ENCODE assay signal across 12 cellular contexts in genomic region chr11:34275486-34275885, GRCh38.
A peak's percentile ranks its signal among the peaks of the same experiment; 100 is the strongest.
DNase-seq lines count a peak whose midpoint lies in the region; TF ChIP-seq lines count a peak whose summit lies in the region.
"Had no signal": no experiment of that assay in that cellular context is flagged by ENCODE, and none has a peak within 500 bp of the region (broad histone marks: within the 10 kb centered on the region; RNA-seq: fewer than 3 reads in every experiment).

No MANE protein-coding gene starts in this region.

- H3K4ac ChIP-seq in mesenchymal stem cell (ENCODE audit: low read depth in 1 of 2, low read length in 2 of 2), result no peak overlapping the region

- no peak overlapping the region for H2BK120ac ChIP-seq in mesenchymal stem cell (ENCODE audit: low read depth, low read length)

- whole genome bisulfite sequencing in mesenchymal stem cell, result 100% methylated on average over 1 of the region's 4 CpGs

- H2BK12ac ChIP-seq in mesenchymal stem cell (ENCODE audit: low read length in 2 of 2), result no peak overlapping the region

- TF ChIP-seq POLR2A in breast epithelium (IDR thresholded peaks at IDR 0.05), result no peak

- peak overlapping the region; percentile 62 for H3K9ac ChIP-seq in mesenchymal stem cell (ENCODE audit: low read length)

- H3K79me1 ChIP-seq in mesenchymal stem cell (replicated peaks; ENCODE audit: low read length, poor library complexity, severe bottlenecking), result peaks cover 28% of the 10 kb centered on the region

- no peak overlapping the region for H2BK5ac ChIP-seq in mesenchymal stem cell (ENCODE audit: low read depth, low read length, poor library complexity, severe bottlenecking)

- no peak overlapping the region for H2AK5ac ChIP-seq in mesenchymal stem cell (ENCODE audit: low read length, severe bottlenecking)

- no peak overlapping the region for H2BK15ac ChIP-seq in mesenchymal stem cell (ENCODE audit: low read depth, poor library complexity, severe bottlenecking)

- no peaks in the 10 kb centered on the region for H3K27me3 Mint-ChIP-seq in activated T-helper 2 cell treated with anti-CD3 and anti-CD28 coated beads, Interferon-gamma antibody, Interleukin-2, Interleukin-4, amounts not matched to agents 10 μg/mL and 5 μg/mL and 100 μg/mL, durations not matched to agents 14 hours and 24 hours and 36 hours (ENCODE audit: low read depth)
- H3K27me3 Mint-ChIP-seq: activated CD4-positive, alpha-beta memory T cell treated with anti-CD3 and anti-CD28 coated beads, Interleukin-2, amount 10 ng/mL, durations not matched to agents 7 days and 5 days; naive thymus-derived CD8-positive, alpha-beta T cell had no signal

- intact Hi-C loops in breast epithelium (cut with DNase I; ENCODE audit: low total_unique reads) (no loop called here), tibial artery (cut with DNase I; ENCODE audit: low total_unique reads) (no loop called here)
- intact Hi-C loops in activated T-helper 2 cell treated with anti-CD3 and anti-CD28 coated beads, Interferon-gamma antibody, Interleukin-2, Interleukin-4, amounts not matched to agents 10 μg/mL and 5 μg/mL and 100 μg/mL, durations not matched to agents 14 hours and 24 hours and 36 hours (cut with micrococcal nuclease), result loop anchor here (5.0 kb wide), 1 partner anchor 62 kb away; no protein-coding TSS in a partner anchor

- no peak for TF ChIP-seq CTCF in breast epithelium (IDR thresholded peaks at IDR 0.05)
- TF ChIP-seq CTCF in tibial artery (IDR thresholded peaks at IDR 0.05), result no peak

- H2AFZ ChIP-seq in mesenchymal stem cell (ENCODE audit: low read depth, low read length), result no peak overlapping the region

- peaks cover 10% of the 10 kb centered on the region for H3K4me1 Mint-ChIP-seq in activated T-helper 2 cell treated with anti-CD3 and anti-CD28 coated beads, Interferon-gamma antibody, Interleukin-2, Interleukin-4, amounts not matched to agents 10 μg/mL and 5 μg/mL and 100 μg/mL, durations not matched to agents 14 hours and 24 hours and 36 hours (ENCODE audit: low read depth)
- H3K4me1 Mint-ChIP-seq: activated CD4-positive, alpha-beta memory T cell treated with anti-CD3 and anti-CD28 coated beads, Interleukin-2, amount 10 ng/mL, durations not matched to agents 7 days and 5 days; CD8-positive, alpha-beta memory T cell had no signal

- no peaks in the 10 kb centered on the region for H3K36me3 Mint-ChIP-seq in activated T-helper 2 cell treated with anti-CD3 and anti-CD28 coated beads, Interferon-gamma antibody, Interleukin-2, Interleukin-4, amounts not matched to agents 10 μg/mL and 5 μg/mL and 100 μg/mL, durations not matched to agents 14 hours and 24 hours and 36 hours (ENCODE audit: low read depth)
- H3K36me3 Mint-ChIP-seq: CD8-positive, alpha-beta memory T cell; naive thymus-derived CD8-positive, alpha-beta T cell had no signal

- no peaks in the 10 kb centered on the region for H3K9me3 Mint-ChIP-seq in activated T-helper 2 cell treated with anti-CD3 and anti-CD28 coated beads, Interferon-gamma antibody, Interleukin-2, Interleukin-4, amounts not matched to agents 10 μg/mL and 5 μg/mL and 100 μg/mL, durations not matched to agents 14 hours and 24 hours and 36 hours
- H3K9me3 Mint-ChIP-seq: activated CD4-positive, alpha-beta memory T cell treated with anti-CD3 and anti-CD28 coated beads, Interleukin-2, amount 10 ng/mL, durations not matched to agents 7 days and 5 days; CD8-positive, alpha-beta memory T cell; naive thymus-derived CD8-positive, alpha-beta T cell had no signal

- H4K91ac ChIP-seq in mesenchymal stem cell (ENCODE audit: low read length), result no peak overlapping the region

- DNase-seq in HPDE6-E6E7 (ENCODE audit: extremely low spot score) (peak; percentile 14), breast epithelium (ENCODE audit: low spot score in 2 of 2) (no peak), mesenchymal stem cell (no peak), tibial artery (no peak), HAP-1 (ENCODE audit: low spot score in 2 of 2) (no peak)
- no peak for DNase-seq in activated T-helper 2 cell treated with anti-CD3 and anti-CD28 coated beads, Interferon-gamma antibody, Interleukin-2, Interleukin-4, amounts not matched to agents 10 μg/mL and 5 μg/mL and 100 μg/mL, durations not matched to agents 14 hours and 24 hours and 36 hours (ENCODE audit: low spot score)
- DNase-seq in activated CD4-positive, alpha-beta T cell treated with anti-CD3 and anti-CD28 coated beads, Interleukin-2, amount 50 U/mL, for 1 hour, result no peak
- DNase-seq: activated CD4-positive, alpha-beta memory T cell treated with anti-CD3 and anti-CD28 coated beads, Interleukin-2, amount 10 ng/mL, durations not matched to agents 7 days and 5 days; CD8-positive, alpha-beta memory T cell; naive thymus-derived CD8-positive, alpha-beta T cell; NCI-H1048; NCI-H2227 treated with DMSO at 0.1 percent for 48 hours had no signal

- H3K4me3 Mint-ChIP-seq in activated T-helper 2 cell treated with anti-CD3 and anti-CD28 coated beads, Interferon-gamma antibody, Interleukin-2, Interleukin-4, amounts not matched to agents 10 μg/mL and 5 μg/mL and 100 μg/mL, durations not matched to agents 14 hours and 24 hours and 36 hours (ENCODE audit: low read depth), result no peak overlapping the region
- H3K4me3 Mint-ChIP-seq: activated CD4-positive, alpha-beta memory T cell treated with anti-CD3 and anti-CD28 coated beads, Interleukin-2, amount 10 ng/mL, durations not matched to agents 7 days and 5 days; CD8-positive, alpha-beta memory T cell; naive thymus-derived CD8-positive, alpha-beta T cell had no signal

- H3K9me3 ChIP-seq in breast epithelium (no peaks in the 10 kb centered on the region), mesenchymal stem cell (ENCODE audit: control insufficient read depth, low read length) (no peaks in the 10 kb centered on the region), tibial artery (no peaks in the 10 kb centered on the region), HAP-1 (no peaks in the 10 kb centered on the region)

- H4K8ac ChIP-seq in mesenchymal stem cell (ENCODE audit: low read length), result no peak overlapping the region

- H3K4me1 ChIP-seq in breast epithelium, result peaks cover 5 to 17% of the 10 kb centered on the region in 2 donors
- peaks cover 10% of the 10 kb centered on the region for H3K4me1 ChIP-seq in mesenchymal stem cell (ENCODE audit: control insufficient read depth, insufficient read depth, low read depth, low read length)
- H3K4me1 ChIP-seq in tibial artery, result peaks cover 0 to 16% (median 12%) of the 10 kb centered on the region in 4 donors
- no peaks in the 10 kb centered on the region for H3K4me1 ChIP-seq in HAP-1

- no peak overlapping the region for H3K27ac Mint-ChIP-seq in activated T-helper 2 cell treated with anti-CD3 and anti-CD28 coated beads, Interferon-gamma antibody, Interleukin-2, Interleukin-4, amounts not matched to agents 10 μg/mL and 5 μg/mL and 100 μg/mL, durations not matched to agents 14 hours and 24 hours and 36 hours
- H3K27ac Mint-ChIP-seq: activated CD4-positive, alpha-beta memory T cell treated with anti-CD3 and anti-CD28 coated beads, Interleukin-2, amount 10 ng/mL, durations not matched to agents 7 days and 5 days had no signal

- H3K18ac ChIP-seq in mesenchymal stem cell (ENCODE audit: low read depth in 1 of 2, low read length in 2 of 2), result no peak overlapping the region

- no peak overlapping the region for H3K4me2 ChIP-seq in mesenchymal stem cell (ENCODE audit: low read length, poor library complexity, severe bottlenecking)

- no peaks in the 10 kb centered on the region for H3K27me3 ChIP-seq in breast epithelium
- no peaks in the 10 kb centered on the region for H3K27me3 ChIP-seq in mesenchymal stem cell (ENCODE audit: control insufficient read depth in 1 of 2, insufficient read depth in 1 of 2, low read length in 2 of 2)
- H3K27me3 ChIP-seq in tibial artery, result no peaks in the 10 kb centered on the region
- no peaks in the 10 kb centered on the region for H3K27me3 ChIP-seq in HAP-1 (ENCODE audit: low read depth)

- in situ Hi-C loops in HAP-1 (cut with MboI; ENCODE audit: low sequenced_read_pairs), result no loop called here

- H3K4me3 ChIP-seq in breast epithelium (no peak overlapping the region), mesenchymal stem cell (ENCODE audit: insufficient read depth in 1 of 2, low read depth in 1 of 2, low read length in 2 of 2) (no peak overlapping the region), tibial artery (no peak overlapping the region), HAP-1 (no peak overlapping the region)

- H3K27ac ChIP-seq in breast epithelium (peak overlapping the region; percentile 95 to 96), mesenchymal stem cell (ENCODE audit: low read length, poor library complexity, severe bottlenecking) (no peak overlapping the region), tibial artery (peak overlapping the region; percentile 56 to 75)

- H3K14ac ChIP-seq in mesenchymal stem cell (ENCODE audit: low read length in 2 of 2), result no peak overlapping the region

- H3K36me3 ChIP-seq in breast epithelium (no peaks in the 10 kb centered on the region), mesenchymal stem cell (ENCODE audit: control insufficient read depth in 1 of 2, insufficient read depth in 2 of 2, low read depth in 1 of 2, low read length in 2 of 2) (no peaks in the 10 kb centered on the region), tibial artery (no peaks in the 10 kb centered on the region), HAP-1 (replicated peaks) (no peaks in the 10 kb centered on the region)

- H3K23ac ChIP-seq in mesenchymal stem cell (ENCODE audit: low read length in 2 of 2), result no peak overlapping the region
